ENCODE assay signal across 19 cellular contexts in the genomic region with DNA sequence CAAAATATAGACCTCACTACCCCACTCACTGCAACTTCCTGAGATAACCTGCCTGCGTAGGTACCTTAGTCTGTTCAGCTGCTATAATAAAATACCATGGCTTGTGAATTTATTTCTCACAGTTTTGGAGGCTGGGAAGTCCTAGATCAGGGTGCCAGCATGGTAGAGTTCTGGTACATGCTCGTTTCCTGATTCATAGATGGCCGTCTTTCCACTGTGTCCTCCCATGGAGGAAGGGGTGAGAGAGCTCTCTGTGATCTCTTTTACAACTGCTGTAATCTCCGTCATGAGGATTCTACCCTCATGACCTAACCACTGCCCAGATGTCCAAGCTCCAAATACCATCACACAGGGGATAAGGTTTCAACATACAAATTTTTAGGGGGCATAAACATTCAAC. TPM values are rescaled to one million over a fixed set of nuclear protein-coding genes. Genes with fewer than 3 reads are reported as not detected.
"Had no signal": no experiment of that assay in that cellular context is flagged by ENCODE, and none has a peak within 500 bp of the region (broad histone marks: within the 10 kb centered on the region; RNA-seq: fewer than 3 reads in every experiment).

No MANE protein-coding gene starts in this region.

- H3K27me3 ChIP-seq: right atrium auricular region had no signal

- H3K9me3 ChIP-seq: right atrium auricular region had no signal

- H3K4me2 ChIP-seq: hepatocyte had no signal

- ATAC-seq: left colon; naive thymus-derived CD4-positive, alpha-beta T cell; stimulated activated naive B cell treated with anti-CD40 and anti-IgM and Interleukin-4, amounts not matched to agents 10 μg/mL and 1 μg/mL and 100 μg/mL, for 72 hours; stimulated activated naive CD8-positive, alpha-beta T cell treated with anti-CD3 and anti-CD28 coated beads, Interleukin-15, amount 100 ng/mL, for 72 hours had no signal

- H3K4me1 ChIP-seq: right atrium auricular region had no signal

- H2AFZ ChIP-seq: hepatocyte had no signal

- H3K4me3 ChIP-seq: hepatocyte, right atrium auricular region had no signal

- FAIRE-seq: kidney had no signal

- H3K36me3 ChIP-seq: right atrium auricular region had no signal

- H3K27ac Mint-ChIP-seq: naive thymus-derived CD4-positive, alpha-beta T cell; nephron progenitor cell; stimulated activated naive B cell treated with anti-CD40 and anti-IgM and Interleukin-4, amounts not matched to agents 10 μg/mL and 1 μg/mL and 100 μg/mL, for 72 hours; type B pancreatic cell had no signal

- H3K36me3 Mint-ChIP-seq: naive thymus-derived CD4-positive, alpha-beta T cell; stimulated activated naive B cell treated with anti-CD40 and anti-IgM and Interleukin-4, amounts not matched to agents 10 μg/mL and 1 μg/mL and 100 μg/mL, for 72 hours; type B pancreatic cell had no signal

- H3K27ac ChIP-seq: coronary artery, hepatocyte, right atrium auricular region had no signal

- H3K4me1 Mint-ChIP-seq: stimulated activated naive B cell treated with anti-CD40 and anti-IgM and Interleukin-4, amounts not matched to agents 10 μg/mL and 1 μg/mL and 100 μg/mL, for 72 hours; stimulated activated naive CD8-positive, alpha-beta T cell treated with anti-CD3 and anti-CD28 coated beads, Interleukin-15, amount 100 ng/mL, for 72 hours had no signal

- H3K4me3 Mint-ChIP-seq: naive thymus-derived CD4-positive, alpha-beta T cell; nephron progenitor cell; stimulated activated naive B cell treated with anti-CD40 and anti-IgM and Interleukin-4, amounts not matched to agents 10 μg/mL and 1 μg/mL and 100 μg/mL, for 72 hours; stimulated activated naive CD8-positive, alpha-beta T cell treated with anti-CD3 and anti-CD28 coated beads, Interleukin-15, amount 100 ng/mL, for 72 hours; type B pancreatic cell had no signal

- DNase-seq: effector CD8-positive, alpha-beta T cell; foreskin melanocyte; kidney; mesendoderm; naive thymus-derived CD4-positive, alpha-beta T cell; nephron progenitor cell; stimulated activated CD4-positive, alpha-beta T cell treated with anti-CD3 and anti-CD28 coated beads, Interleukin-2, amount 100 ng/mL, for 24 hours; stimulated activated CD4-positive, alpha-beta T cell treated with anti-CD3 and anti-CD28 coated beads, Interleukin-4, amount 100 ng/mL, for 4 hours; stimulated activated naive B cell treated with anti-CD40 and anti-IgM and Interleukin-4, amounts not matched to agents 10 μg/mL and 1 μg/mL and 100 μg/mL, for 72 hours; stimulated activated naive CD8-positive, alpha-beta T cell treated with anti-CD3 and anti-CD28 coated beads, Interleukin-15, amount 100 ng/mL, for 72 hours had no signal

- H3K9me3 Mint-ChIP-seq: nephron progenitor cell; stimulated activated naive B cell treated with anti-CD40 and anti-IgM and Interleukin-4, amounts not matched to agents 10 μg/mL and 1 μg/mL and 100 μg/mL, for 72 hours; stimulated activated naive CD8-positive, alpha-beta T cell treated with anti-CD3 and anti-CD28 coated beads, Interleukin-15, amount 100 ng/mL, for 72 hours; type B pancreatic cell had no signal

- H3K79me2 ChIP-seq: hepatocyte had no signal

RNA-seq across cellular contexts. Expression of a gene that starts 49.7 kb away (rescaled TPM):
- total RNA-seq: kidney; liver; lung microvascular endothelial cell; naive thymus-derived CD4-positive, alpha-beta T cell; pulmonary artery endothelial cell; right atrium auricular region had no signal
- polyA plus RNA-seq: esophagus; hepatocyte; liver; naive thymus-derived CD4-positive, alpha-beta T cell had no signal
